In genomic region chr6:42704937-42705374, GRCh38 we compare ENCODE assay signal across 35 cellular contexts. TPM values are rescaled to one million over a fixed set of nuclear protein-coding genes. Genes with fewer than 3 reads are reported as not detected.
DNase-seq lines count a peak whose midpoint lies in the region; ATAC-seq, FAIRE-seq and TF ChIP-seq lines count a peak whose summit lies in the region.
"Had no signal": no experiment of that assay in that cellular context is flagged by ENCODE, and none has a peak within 500 bp of the region (broad histone marks: within the 10 kb centered on the region; RNA-seq: fewer than 3 reads in every experiment).

No MANE protein-coding gene starts in this region.

- no peaks in the 10 kb centered on the region for H3K9me3 ChIP-seq in pancreas
- H3K9me3 ChIP-seq: BE2C, HAP-1, left lung, upper lobe of left lung had no signal

- TF ChIP-seq CTCF in pancreas (IDR thresholded peaks at IDR 0.05): no peak

- peak overlapping the region in 2 of 4 donors; percentile 48 to 51 for H3K4me3 ChIP-seq in pancreas
- H3K4me3 ChIP-seq: HAP-1, left lung had no signal

- H3K36me3 ChIP-seq in pancreas: no peaks in the 10 kb centered on the region
- H3K36me3 ChIP-seq: BE2C, HAP-1, left lung, upper lobe of left lung had no signal

- peak; percentile 73 for ATAC-seq in esophagus mucosa
- ATAC-seq in pancreas: peak; percentile 20 to 44 (median 24)
- ATAC-seq: effector memory CD8-positive, alpha-beta T cell; left lung had no signal

- intact Hi-C loops in pancreas (cut with DNase I): no loop called here

- WGBS in pancreas, 2 donors: 72 to 75% methylated on average over 4 of the region's 4 CpGs

- peak; percentile 77 for DNase-seq in DMS53 (lab: John Stamatoyannopoulos, UW)
- peak; percentile 92 for DNase-seq in NCI-H510A treated with DMSO at 0.1 percent for 48 hours (lab: John Stamatoyannopoulos, UW)
- DNase-seq in pancreas: peak in 2 of 6 donors; percentile 38 to 47
- DNase-seq in NCI-H82 treated with DMSO at 0.1 percent for 48 hours (lab: John Stamatoyannopoulos, UW; ENCODE audit: unreplicated experiment): no peak
- no peak for DNase-seq in amygdala (lab: John Stamatoyannopoulos, UW)
- no peak for DNase-seq in SIG-M5 treated with dmso at 0.1 percent for 504 hours (lab: John Stamatoyannopoulos, UW; ENCODE audit: unreplicated experiment)
- DNase-seq in NCI-H1694 treated with DMSO at 0.1 percent for 48 hours (lab: John Stamatoyannopoulos, UW): no peak
- DNase-seq: ACHN; activated CD4-positive, alpha-beta memory T cell treated with anti-CD3 and anti-CD28 coated beads for 36 hours; activated CD4-positive, CD25-positive, alpha-beta regulatory T cell treated with anti-CD3 and anti-CD28 coated beads, Interleukin-2, amount 50 U/mL, for 72 hours; activated CD8-positive, alpha-beta memory T cell treated with anti-CD3 and anti-CD28 coated beads, Interleukin-2, amount 50 U/mL, for 4 hours; activated naive CD4-positive, alpha-beta T cell treated with anti-CD3 and anti-CD28 coated beads, Interleukin-2, amount 50 U/mL, for 16 hours; amniotic stem cell; BE2C; CD8-positive, alpha-beta memory T cell; DMS153; effector memory CD8-positive, alpha-beta T cell; foreskin melanocyte; immature natural killer cell; left lung; MM.1S; NCI-H1436; NCI-H524; retina; stimulated activated CD4-positive, alpha-beta T cell treated with anti-CD3 and anti-CD28 coated beads, Interleukin-2, amount 100 ng/mL, for 48 hours; substantia nigra; upper lobe of left lung had no signal

- H3K27ac ChIP-seq in pancreas: no peak overlapping the region
- H3K27ac ChIP-seq: coronary artery, KMS-11, left lung, upper lobe of left lung had no signal

- H3K4me1 ChIP-seq in pancreas: no peaks in the 10 kb centered on the region
- H3K4me1 ChIP-seq: BE2C, HAP-1, left lung, upper lobe of left lung had no signal

- FAIRE-seq in pancreas (lab: Jason Lieb, UNC): no peak
- FAIRE-seq: RCC 7860 had no signal

- H3K27me3 ChIP-seq in pancreas: no peaks in the 10 kb centered on the region
- H3K27me3 ChIP-seq: BE2C, left lung, upper lobe of left lung had no signal

RNA-seq across cellular contexts. Expression of gene PRPH2, which starts 17.4 kb away (rescaled TPM):
- 0.08 TPM for total RNA-seq in esophagus mucosa
- total RNA-seq in pancreas: 1 to 10 TPM in 5 of 6 donors, under 1 TPM in 1; 0.83 to 2.2 (median 1.7) TPM
- polyA plus RNA-seq in pancreas: under 1 TPM; 0.34 to 0.75 TPM
- total RNA-seq: activated CD4-positive, alpha-beta memory T cell treated with anti-CD3 and anti-CD28 coated beads for 36 hours; G401; HT1080; SK-MEL-5 had no signal

RNA-seq across cellular contexts. Expression of gene TBCC, which starts 40.9 kb away (rescaled TPM):
- total RNA-seq in esophagus mucosa (15.0 TPM), pancreas (10 to 100 TPM in 1 of 6 donors, 1 to 10 TPM in 5; 5.1 to 11.2 (median 8.8) TPM)
- polyA plus RNA-seq in pancreas: 10 to 100 TPM; 16.0 to 35.4 TPM

Comparison
In these comparisons a context has a peak if more than half of its experiments do, and no peak if none do; other contexts are left out.
1. DNase-seq: peak in DMS53 (single experiment) and NCI-H510A treated with DMSO at 0.1 percent for 48 hours (single experiment); none in NCI-H82 treated with DMSO at 0.1 percent for 48 hours (single experiment), amygdala (0 of 56), SIG-M5 treated with dmso at 0.1 percent for 504 hours (single experiment) and NCI-H1694 treated with DMSO at 0.1 percent for 48 hours (single experiment).